1 cellular context compared by ENCODE assay signal in genomic region chr4:153950100-153950979, GRCh38.
TF ChIP-seq lines count a peak whose summit lies in the region.

No MANE protein-coding gene starts in this region.

TF ChIP-seq in HepG2, 621 proteins besides CTCF, POLR2A, EP300 and RAD21 (continued from another document):
- TF ChIP-seq, protein P1, sequence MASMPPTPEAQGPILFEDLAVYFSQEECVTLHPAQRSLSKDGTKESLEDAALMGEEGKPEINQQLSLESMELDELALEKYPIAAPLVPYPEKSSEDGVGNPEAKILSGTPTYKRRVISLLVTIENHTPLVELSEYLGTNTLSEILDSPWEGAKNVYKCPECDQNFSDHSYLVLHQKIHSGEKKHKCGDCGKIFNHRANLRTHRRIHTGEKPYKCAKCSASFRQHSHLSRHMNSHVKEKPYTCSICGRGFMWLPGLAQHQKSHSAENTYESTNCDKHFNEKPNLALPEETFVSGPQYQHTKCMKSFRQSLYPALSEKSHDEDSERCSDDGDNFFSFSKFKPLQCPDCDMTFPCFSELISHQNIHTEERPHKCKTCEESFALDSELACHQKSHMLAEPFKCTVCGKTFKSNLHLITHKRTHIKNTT (CRISPR knock-in tag; IDR thresholded peaks at IDR 0.05) = no peak
- TF ChIP-seq RCOR2 (CRISPR knock-in tag; IDR thresholded peaks at IDR 0.05) (no peak), ZNF709 (CRISPR knock-in tag; IDR thresholded peaks at IDR 0.05) (no peak), GFI1 (CRISPR knock-in tag; IDR thresholded peaks at IDR 0.05; ENCODE audit: borderline replicate concordance) (no peak), NFYC (CRISPR knock-in tag; IDR thresholded peaks at IDR 0.05) (no peak), MYPOP (CRISPR knock-in tag; IDR thresholded peaks at IDR 0.05) (no peak), ZNF446 (CRISPR knock-in tag; IDR thresholded peaks at IDR 0.05) (no peak)
